In genomic region chr20:62741701-62742491, GRCh38 we compare ENCODE assay signal across 1 cellular context.
TF ChIP-seq lines count a peak whose summit lies in the region.

No MANE protein-coding gene starts in this region.

TF ChIP-seq in A549, 52 proteins besides CTCF, POLR2A, EP300 and RAD21 (continued from another document):
- peak; percentile 48; the same call in 1 of the 2 replicates for TF ChIP-seq REST (IDR thresholded peaks at IDR 0.05)
- no peak for TF ChIP-seq KDM1A (IDR thresholded peaks at IDR 0.05; ENCODE audit: low read depth)
